Comparison of ENCODE assay signal across 12 cellular contexts in the genomic region with DNA sequence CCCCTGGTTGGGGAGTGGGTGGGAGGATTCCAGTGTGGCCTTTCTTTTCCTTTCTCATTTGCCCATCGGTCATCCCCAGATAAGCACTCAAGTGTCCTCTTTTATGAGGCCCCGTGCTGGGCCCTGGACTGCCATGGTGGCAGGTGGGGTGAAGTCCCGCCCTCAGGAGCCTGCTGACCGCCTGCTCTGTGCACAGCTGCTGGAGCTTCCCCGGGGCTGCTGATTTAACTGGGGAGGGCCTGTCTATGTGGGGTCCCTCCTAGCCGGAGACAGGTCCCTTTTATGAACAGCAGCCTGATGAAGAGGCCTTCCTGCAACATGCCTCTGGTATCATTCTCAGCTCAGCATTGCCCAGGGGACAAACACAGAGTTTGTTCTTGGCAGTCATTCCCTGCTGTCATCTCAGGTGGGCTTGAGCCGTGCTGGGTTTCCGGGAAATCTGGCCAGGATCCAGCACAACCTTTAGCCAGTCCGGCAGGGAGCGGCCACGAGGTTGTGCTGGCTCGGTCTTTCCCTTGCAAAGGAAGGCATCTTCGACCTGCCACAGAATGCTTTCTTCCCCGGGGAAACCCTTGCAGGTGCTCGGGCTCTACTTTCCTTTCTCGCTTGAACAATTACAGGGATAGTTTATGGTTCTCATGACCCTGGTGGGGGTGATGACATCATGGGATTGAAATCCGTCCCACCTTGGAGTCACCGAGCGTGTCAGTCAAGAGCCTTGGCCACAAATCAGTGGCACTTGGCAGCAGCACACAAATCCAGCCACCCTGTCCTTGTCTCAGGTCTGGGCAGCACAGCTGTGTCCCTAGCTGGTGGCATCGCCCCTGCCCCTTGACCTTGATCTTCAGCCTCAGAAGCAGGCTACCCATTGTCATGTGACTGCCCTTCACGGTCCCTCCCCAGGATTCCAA. TPM values are rescaled to one million over a fixed set of nuclear protein-coding genes. Genes with fewer than 3 reads are reported as not detected.
DNase-seq lines count a peak whose midpoint lies in the region; ATAC-seq and TF ChIP-seq lines count a peak whose summit lies in the region.
"Had no signal": no experiment of that assay in that cellular context is flagged by ENCODE, and none has a peak within 500 bp of the region (broad histone marks: within the 10 kb centered on the region; RNA-seq: fewer than 3 reads in every experiment).

No MANE protein-coding gene starts in this region.

- TF ChIP-seq CTCF in PC-9 (conservative IDR thresholded peaks at IDR 0.05) (no peak), thyroid gland (IDR thresholded peaks at IDR 0.05) (no peak)

- no peaks in the 10 kb centered on the region for H3K4me1 Mint-ChIP-seq in activated T-helper 17 cell treated with anti-CD3 and anti-CD28 coated beads, Interleukin-2, amount 50 U/mL, for 72 hours

- H3K36me3 ChIP-seq in PC-9 (ENCODE audit: low read depth): 0 out of 2 replicates have a peak, but pooled peaks cover 10% of the 10 kb centered on the region
- H3K36me3 ChIP-seq in thyroid gland: no peaks in the 10 kb centered on the region

- POLR2A ChIA-PET in PC-9 (lab: Charles Lee; ENCODE audit: unreplicated experiment): interaction anchor here (0.6 to 0.7 kb wide), 2 partner anchors 201 to 313 kb away, joined by 4 read pairs; no protein-coding TSS in a partner anchor

- peaks cover 46% of the 10 kb centered on the region for H3K4me1 ChIP-seq in PC-9 (replicated peaks; ENCODE audit: insufficient read depth)
- peaks cover 44 to 56% of the 10 kb centered on the region in 2 donors for H3K4me1 ChIP-seq in thyroid gland

- CTCF ChIA-PET in PC-9 (lab: Charles Lee): interaction anchor here (1.1 kb wide), 1 partner anchor 33 kb away, joined by 7 read pairs; no protein-coding TSS in a partner anchor

- H3K9me3 ChIP-seq in PC-9 (ENCODE audit: insufficient read depth, low read depth): no peaks in the 10 kb centered on the region
- no peaks in the 10 kb centered on the region for H3K9me3 ChIP-seq in thyroid gland

- H3K27ac Mint-ChIP-seq in activated T-helper 17 cell treated with anti-CD3 and anti-CD28 coated beads, Interleukin-2, amount 50 U/mL, for 72 hours: no peak overlapping the region

- H2AFZ ChIP-seq in PC-9: no peak overlapping the region

- H3K27me3 Mint-ChIP-seq in activated T-helper 17 cell treated with anti-CD3 and anti-CD28 coated beads, Interleukin-2, amount 50 U/mL, for 72 hours: peaks cover 10% of the 10 kb centered on the region

- no peak overlapping the region for H3K4me3 ChIP-seq in PC-9
- no peak overlapping the region for H3K4me3 ChIP-seq in thyroid gland (replicated peaks in 1 of 3)

- H3K27ac ChIP-seq in PC-9 (peak overlapping the region; percentile 82; the same call in 1 of the 2 replicates), thyroid gland (peak overlapping the region; percentile 80 to 95 (median 90))

- intact Hi-C loops in PC-9 (cut with micrococcal nuclease; ENCODE audit: unreplicated experiment) (loop anchor here (2.0 kb wide), 1 partner anchor 33 kb away; no protein-coding TSS in a partner anchor), left colon (cut with DNase I, micrococcal nuclease) (no loop called here), thyroid gland (cut with DNase I) (no loop called here)

- H3K27me3 ChIP-seq in PC-9 (ENCODE audit: insufficient read depth, low read depth) (no peaks in the 10 kb centered on the region), thyroid gland (no peaks in the 10 kb centered on the region)

- H3K4me3 Mint-ChIP-seq in activated T-helper 17 cell treated with anti-CD3 and anti-CD28 coated beads, Interleukin-2, amount 50 U/mL, for 72 hours: no peak overlapping the region

- no TSS peak for BruUV-seq in PC-9 (replicated peaks; lab: Mats Ljungman, UMichigan)

- peaks cover 4% of the 10 kb centered on the region for H3K9me3 Mint-ChIP-seq in activated T-helper 17 cell treated with anti-CD3 and anti-CD28 coated beads, Interleukin-2, amount 50 U/mL, for 72 hours

- DNase-seq in NCI-H187 (lab: John Stamatoyannopoulos, UW) (peak; percentile 35 to 48), NCI-H187 treated with DMSO at 0.1 percent for 48 hours (lab: John Stamatoyannopoulos, UW) (no peak), PC-9 (no peak), left colon (peak; percentile 61 to 80), thyroid gland (peak; percentile 91 to 93), activated gamma-delta T cell (lab: John Stamatoyannopoulos, UW) (no peak), SW 1271 (lab: John Stamatoyannopoulos, UW) (no peak)
- DNase-seq: 8988T, midbrain, NCI-H524 had no signal

- peak; percentile 26 for ATAC-seq in left colon
- ATAC-seq in activated T-helper 17 cell treated with anti-CD3 and anti-CD28 coated beads, Interleukin-2, amount 50 U/mL, for 72 hours (replicated peaks): no peak

- WGBS in thyroid gland, 2 donors: 16 to 45% methylated on average over 12 to 21 of the region's 21 CpGs

- peaks cover 28% of the 10 kb centered on the region for H4K20me1 ChIP-seq in PC-9 (ENCODE audit: insufficient read depth)

- peak in 1 of 2 donors; percentile 33 for TF ChIP-seq POLR2A in thyroid gland (IDR thresholded peaks at IDR 0.05)

- no peak overlapping the region for H3K4me2 ChIP-seq in PC-9

- H3K36me3 Mint-ChIP-seq in activated T-helper 17 cell treated with anti-CD3 and anti-CD28 coated beads, Interleukin-2, amount 50 U/mL, for 72 hours (ENCODE audit: low read depth): no peaks in the 10 kb centered on the region

- H3K9me2 ChIP-seq in PC-9 (ENCODE audit: insufficient read depth): no peaks in the 10 kb centered on the region

- peaks cover 33% of the 10 kb centered on the region for H3F3A ChIP-seq in PC-9 (ENCODE audit: insufficient read depth, low read depth)

- peaks cover 97% of the 10 kb centered on the region for H3K79me2 ChIP-seq in PC-9 (ENCODE audit: low read depth)

RNA-seq across cellular contexts. Expression of a gene that starts 20.1 kb away (rescaled TPM):
- total RNA-seq in PC-9 (2021) (139 and 141 TPM in 2 replicates), left colon (100 to 1,000 TPM; 499 to 535 TPM), thyroid gland (100 to 1,000 TPM in 2 of 4 donors, 10 to 100 TPM in 2; 53.3 to 102 (median 90.7) TPM)
- under 1 TPM in 1 of 2 donors, not detected in 1; 0.09 TPM for total RNA-seq in activated T-helper 17 cell treated with anti-CD3 and anti-CD28 coated beads, Interleukin-2, amount 50 U/mL, for 72 hours
- total RNA-seq: T-helper 2 cell treated with Interferon-gamma antibody and Interleukin-4, amounts not matched to agents 100 ng/mL and 5 ng/mL, for 36 hours had no signal

Comparison
In these comparisons a context has a peak if more than half of its experiments do, and no peak if none do; other contexts are left out.
1. DNase-seq: peak in NCI-H187 (2 of 2), left colon (2 of 2) and thyroid gland (2 of 2); none in NCI-H187 treated with DMSO at 0.1 percent for 48 hours (single experiment), PC-9 (0 of 2), activated gamma-delta T cell (single experiment) and SW 1271 (0 of 2).
2. RNA of a gene that starts 20.1 kb away (total RNA-seq): 499 to 535 TPM in left colon, 139 to 141 TPM in PC-9 and 53.3 to 102 TPM in thyroid gland; 0.09 TPM in activated T-helper 17 cell treated with anti-CD3 and anti-CD28 coated beads, Interleukin-2, amount 50 U/mL, for 72 hours; every median in the first group is over 10 times any median in the second.